In the genomic region with DNA sequence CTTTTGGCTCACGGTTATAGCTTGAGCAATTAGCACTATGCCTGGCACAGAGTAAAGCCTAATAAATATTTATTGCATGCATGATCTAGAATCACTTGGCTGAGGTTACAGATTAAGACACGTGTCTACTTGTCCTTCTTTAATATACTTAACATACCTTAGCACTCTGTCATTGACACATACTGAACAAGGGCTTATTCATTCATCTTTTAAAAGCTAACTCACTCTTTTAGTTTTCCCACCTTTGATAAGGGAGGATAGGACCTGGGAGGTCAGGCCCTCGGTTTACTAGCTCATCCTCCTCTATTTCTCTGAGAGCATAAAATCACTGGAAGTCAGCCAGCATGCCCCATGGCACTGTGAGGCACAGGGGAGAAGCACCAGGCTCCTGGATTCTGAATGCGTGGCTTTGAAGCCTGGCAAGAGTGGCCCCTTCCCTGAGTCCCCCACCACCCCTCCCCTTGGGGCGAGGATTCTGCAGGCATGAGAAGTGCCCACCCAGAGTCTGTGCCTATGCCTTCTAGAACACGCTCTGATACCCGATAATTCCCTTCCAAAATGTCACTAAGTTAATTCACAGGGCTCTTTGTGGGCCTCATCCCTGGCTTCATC, we compare ENCODE assay signal across 14 cellular contexts. TPM values are rescaled to one million over a fixed set of nuclear protein-coding genes. Genes with fewer than 3 reads are reported as not detected.
DNase-seq lines count a peak whose midpoint lies in the region; ATAC-seq, FAIRE-seq and TF ChIP-seq lines count a peak whose summit lies in the region.
"Had no signal": no experiment of that assay in that cellular context is flagged by ENCODE, and none has a peak within 500 bp of the region (broad histone marks: within the 10 kb centered on the region; RNA-seq: fewer than 3 reads in every experiment).

No MANE protein-coding gene starts in this region.

- H2BK120ac ChIP-seq in mesendoderm (ENCODE audit: low read depth, low read length), result peak overlapping the region; percentile 49

- no peak for TF ChIP-seq CTCF in HepG2 (CRISPR knock-in tag; IDR thresholded peaks at IDR 0.05)
- TF ChIP-seq CTCF in right lobe of liver (IDR thresholded peaks at IDR 0.05), result no peak
- no peak for TF ChIP-seq CTCF in vagina (IDR thresholded peaks at IDR 0.05)
- no peak for TF ChIP-seq CTCF in prostate gland (IDR thresholded peaks at IDR 0.05)

- H4K5ac ChIP-seq in mesendoderm (ENCODE audit: low read length), result no peak overlapping the region

- DNase-seq in HepG2 (ENCODE audit: low spot score) (no peak), right lobe of liver (no peak), mesendoderm (no peak), vagina (ENCODE audit: extremely low spot score in 2 of 2) (no peak), prostate gland (ENCODE audit: low spot score) (no peak)
- DNase-seq: stimulated activated CD4-positive, alpha-beta T cell treated with anti-CD3 and anti-CD28 coated beads, Interleukin-15, amount 100 ng/mL, for 24 hours had no signal

- TF ChIP-seq RAD21 in HepG2 (CRISPR knock-in tag; IDR thresholded peaks at IDR 0.05), result no peak

- H4K20me1 ChIP-seq in HepG2 (ENCODE audit: insufficient read depth, low read length), result no peaks in the 10 kb centered on the region

- H3K56ac ChIP-seq in mesendoderm (ENCODE audit: low read length), result peak overlapping the region; percentile 30

- in situ Hi-C loops in HepG2 (cut with HindIII; ENCODE audit: extremely low pct_ligation_motif_present, low pct_unique_long_range_greater_than_20kb), result no loop called here

- CTCF ChIA-PET in HepG2 (lab: Yijun Ruan, JAX; ENCODE audit: low intra/inter-chr PET ratio, low total read pairs), result no interaction called here

- H3K79me2 ChIP-seq in HepG2 (ENCODE audit: insufficient read depth, low read length) (no peaks in the 10 kb centered on the region), mesendoderm (ENCODE audit: control insufficient read depth, insufficient read depth, low read length) (no peaks in the 10 kb centered on the region)

- H3K23ac ChIP-seq in mesendoderm (ENCODE audit: low read length), result no peak overlapping the region

- no TSS peak for BruUV-seq in HepG2 (replicated peaks; lab: Mats Ljungman, UMichigan)

- H3K9me3 ChIP-seq in HepG2 (ENCODE audit: low read length) (no peaks in the 10 kb centered on the region), right lobe of liver (no peaks in the 10 kb centered on the region), vagina (no peaks in the 10 kb centered on the region), prostate gland (no peaks in the 10 kb centered on the region)
- H3K9me3 ChIP-seq: A549 had no signal

- peak overlapping the region; percentile 80 for H2AK5ac ChIP-seq in mesendoderm (ENCODE audit: low read length)

- no peak for TF ChIP-seq EP300 in HepG2 (IDR thresholded peaks at IDR 0.05; ENCODE audit: low read depth in 2 of 2, low read length in 2 of 2)
- TF ChIP-seq EP300 in HepG2 (CRISPR knock-in tag; IDR thresholded peaks at IDR 0.05; ENCODE audit: borderline replicate concordance), result no peak

- peak overlapping the region; percentile 42 for H3K18ac ChIP-seq in mesendoderm (ENCODE audit: low read length)

- H3K4me3 ChIP-seq in HepG2 (replicated peaks in 1 of 3; ENCODE audit: insufficient read depth in 1 of 3, low read depth in 2 of 3, low read length in 3 of 3), result no peak overlapping the region
- no peak overlapping the region for H3K4me3 ChIP-seq in right lobe of liver
- H3K4me3 ChIP-seq in mesendoderm (ENCODE audit: low read length), result no peak overlapping the region
- no peak overlapping the region for H3K4me3 ChIP-seq in vagina
- H3K4me3 ChIP-seq in prostate gland, result no peak overlapping the region
- H3K4me3 ChIP-seq: A549 had no signal

- no peak overlapping the region for H2BK5ac ChIP-seq in mesendoderm (ENCODE audit: low read length)

- H4K8ac ChIP-seq in mesendoderm (ENCODE audit: low read depth, low read length), result no peak overlapping the region

- FAIRE-seq in HepG2 (lab: Jason Lieb, UNC), result no peak
- FAIRE-seq: colon, D721Med, islet of Langerhans, urothelium cell line had no signal

- intact Hi-C loops in HepG2 (cut with micrococcal nuclease; ENCODE audit: unreplicated experiment), result no loop called here
- intact Hi-C loops in right lobe of liver (cut with DNase I), result no loop called here
- intact Hi-C loops in vagina (cut with DNase I), result no loop called here
- intact Hi-C loops in prostate gland (cut with DNase I), result no loop called here

- WGBS in HepG2 (ENCODE audit: low lambda C conversion rate), result 22% methylated on average over 6 of the region's 7 CpGs
- WGBS in right lobe of liver (ENCODE audit: insufficient coverage, low coverage, low lambda C conversion rate, missing lambda C conversion rate), result 77% methylated on average over 5 of the region's 7 CpGs
- WGBS in mesendoderm (ENCODE audit: extremely low coverage, insufficient coverage, low lambda C conversion rate), result no CpG with 5 or more reads among the region's 7 CpGs
- 42% methylated on average over 6 of the region's 7 CpGs for WGBS in prostate gland

- POLR2A ChIA-PET in HepG2 (lab: Yijun Ruan, JAX), result interaction anchor here (1.2 to 3.8 kb wide), 4 partner anchors 9 to 32 kb away, joined by 3 to 56 read pairs (median 25); a partner anchor contains a TSS

- H3K4me2 ChIP-seq in HepG2 (ENCODE audit: low read depth, low read length) (0 out of 2 replicates have a peak overlapping the region, but pooled peaks have one; percentile 93), mesendoderm (ENCODE audit: low read length) (no peak overlapping the region)
- H3K4me2 ChIP-seq: A549 had no signal

- no peak overlapping the region for H2AFZ ChIP-seq in HepG2 (ENCODE audit: low read length)

- no peak overlapping the region for H3K4ac ChIP-seq in mesendoderm (ENCODE audit: low read depth, low read length)

- no peak overlapping the region for H3K27ac ChIP-seq in HepG2 (ENCODE audit: extremely low read length, insufficient read depth, low read length)
- peak overlapping the region in 1 of 3 donors; percentile 54 for H3K27ac ChIP-seq in right lobe of liver
- no peak overlapping the region for H3K27ac ChIP-seq in mesendoderm (ENCODE audit: low read depth, low read length)
- H3K27ac ChIP-seq in vagina, result peak overlapping the region; percentile 92
- H3K27ac ChIP-seq in prostate gland, result no peak overlapping the region
- H3K27ac ChIP-seq: A549, VCaP had no signal

- no peak for ATAC-seq in HepG2
- no peak for ATAC-seq in right lobe of liver
- ATAC-seq in HG02678 (IDR thresholded peaks at IDR 0.05; ENCODE audit: unreplicated experiment), result no peak

- H3K36me3 ChIP-seq in HepG2 (replicated peaks in 1 of 2; ENCODE audit: control insufficient read depth in 1 of 2, insufficient read depth in 2 of 2, low read length in 2 of 2) (no peaks in the 10 kb centered on the region), right lobe of liver (no peaks in the 10 kb centered on the region), mesendoderm (ENCODE audit: control insufficient read depth, insufficient read depth, low read length) (no peaks in the 10 kb centered on the region), vagina (no peaks in the 10 kb centered on the region), prostate gland (no peaks in the 10 kb centered on the region)

- no peak overlapping the region for H3K9ac ChIP-seq in HepG2 (ENCODE audit: insufficient read depth, low read depth, low read length)
- no peak overlapping the region for H3K9ac ChIP-seq in mesendoderm (ENCODE audit: low read length)

- no peaks in the 10 kb centered on the region; a peak in 1 of 5 replicates for H3K27me3 ChIP-seq in HepG2 (ENCODE audit: control insufficient read depth in 1 of 2, insufficient read depth in 2 of 2, low read length in 2 of 2)
- no peaks in the 10 kb centered on the region for H3K27me3 ChIP-seq in right lobe of liver
- H3K27me3 ChIP-seq in mesendoderm (ENCODE audit: insufficient read depth, low read length, poor library complexity), result no peaks in the 10 kb centered on the region
- no peaks in the 10 kb centered on the region for H3K27me3 ChIP-seq in vagina
- H3K27me3 ChIP-seq in prostate gland (replicated peaks; ENCODE audit: insufficient read depth), result no peaks in the 10 kb centered on the region

- H2BK15ac ChIP-seq in mesendoderm (replicated peaks; ENCODE audit: low read depth), result no peak overlapping the region

- H3K4me1 ChIP-seq in HepG2 (ENCODE audit: insufficient read depth, low read length), result peaks cover 45% of the 10 kb centered on the region
- no peaks in the 10 kb centered on the region for H3K4me1 ChIP-seq in right lobe of liver
- H3K4me1 ChIP-seq in mesendoderm (ENCODE audit: control insufficient read depth, low read depth, low read length), result peaks cover 2% of the 10 kb centered on the region
- peaks cover 25% of the 10 kb centered on the region for H3K4me1 ChIP-seq in vagina
- no peaks in the 10 kb centered on the region for H3K4me1 ChIP-seq in prostate gland (replicated peaks)
- H3K4me1 ChIP-seq: A549 had no signal

- TF ChIP-seq POLR2A in HepG2 (IDR thresholded peaks at IDR 0.05; ENCODE audit: insufficient read depth in 1 of 2, low read depth in 2 of 2, low read length in 2 of 2) (no peak), right lobe of liver (IDR thresholded peaks at IDR 0.05) (no peak), vagina (IDR thresholded peaks at IDR 0.05) (no peak), prostate gland (IDR thresholded peaks at IDR 0.05) (no peak)

- H3K79me1 ChIP-seq in mesendoderm (ENCODE audit: low read length), result no peaks in the 10 kb centered on the region

RNA-seq across cellular contexts. Expression of a gene that starts 11.2 kb away (rescaled TPM):
- total RNA-seq in HepG2 (2016; rRNA removed; fragmentation: Illumina TruSeq; extraction: Trizol) (56.2 and 63.0 TPM in 2 replicates), right lobe of liver (1 to 10 TPM; 4.2 to 7.5 (median 5.9) TPM), vagina (13.8 TPM), prostate gland (10 to 100 TPM; 16.3 to 27.0 TPM)
- total RNA-seq in HepG2 (2016; cell fraction: cytosol; rRNA removed; fragmentation: Illumina TruSeq; extraction: Trizol; ENCODE audit: low read depth), result 12.1 and 12.3 TPM in 2 replicates
- 49.2 and 64.0 TPM in 2 replicates for total RNA-seq in HepG2 (2016; cell fraction: insoluble cytoplasmic fraction; rRNA removed; fragmentation: Illumina TruSeq; extraction: Trizol)
- 45.3 and 47.4 TPM in 2 replicates for total RNA-seq in HepG2 (2016; cell fraction: membrane; rRNA removed; fragmentation: Illumina TruSeq; extraction: Trizol)
- 28.6 and 30.4 TPM in 2 replicates for total RNA-seq in HepG2 (2016; cell fraction: nucleus; rRNA removed; fragmentation: Illumina TruSeq; extraction: Trizol)
- 43.8 and 46.6 TPM in 2 replicates for polyA plus RNA-seq in HepG2 (2011; rRNA removed)
- 44.4 and 45.0 TPM in 2 replicates for polyA plus RNA-seq in HepG2 (2011; cell fraction: cytosol; rRNA removed)
- 21.2 and 22.1 TPM in 2 replicates for polyA plus RNA-seq in HepG2 (2011; cell fraction: nucleus; rRNA removed)
- 37.3 and 43.5 TPM in 2 replicates for polyA plus RNA-seq in HepG2 (2012)
- 8.1 and 9.0 TPM in 2 replicates for polyA plus RNA-seq in HepG2 (2016; cell fraction: cytosol; fragmentation: Illumina TruSeq; extraction: Trizol; ENCODE audit: low read depth)
- 75.7 and 81.5 TPM in 2 replicates for polyA plus RNA-seq in HepG2 (2016; cell fraction: insoluble cytoplasmic fraction; fragmentation: Illumina TruSeq; extraction: Trizol; ENCODE audit: low read depth)
- polyA plus RNA-seq in HepG2 (2016; cell fraction: membrane; fragmentation: Illumina TruSeq; extraction: Trizol; ENCODE audit: low read depth), result 37.6 and 38.3 TPM in 2 replicates
- polyA plus RNA-seq in HepG2 (2016; cell fraction: nucleus; fragmentation: Illumina TruSeq; extraction: Trizol; ENCODE audit: insufficient read depth, low read depth), result 57.9 and 60.5 TPM in 2 replicates
- polyA minus RNA-seq in HepG2 (2011; rRNA and poly(A)+ RNA removed; ENCODE audit: low replicate concordance), result 9.3 and 53.1 TPM in 2 replicates
- 31.3 and 34.6 TPM in 2 replicates for polyA minus RNA-seq in HepG2 (2011; cell fraction: cytosol; rRNA and poly(A)+ RNA removed)
- polyA minus RNA-seq in HepG2 (2011; cell fraction: nucleus; rRNA and poly(A)+ RNA removed), result 16.1 and 17.3 TPM in 2 replicates
- polyA plus RNA-seq in mesendoderm (2013, experiment 1 of 2), result 26.5 TPM
- polyA plus RNA-seq in mesendoderm (2013, experiment 2 of 2), result 26.9 TPM

RNA-seq across cellular contexts. Expression of a gene that starts 16.8 kb away (rescaled TPM):
- 12.1 and 18.7 TPM in 2 replicates for total RNA-seq in HepG2 (2016; rRNA removed; fragmentation: Illumina TruSeq; extraction: Trizol)
- total RNA-seq in HepG2 (2016; cell fraction: cytosol; rRNA removed; fragmentation: Illumina TruSeq; extraction: Trizol; ENCODE audit: low read depth), result 5.2 and 6.4 TPM in 2 replicates
- total RNA-seq in HepG2 (2016; cell fraction: insoluble cytoplasmic fraction; rRNA removed; fragmentation: Illumina TruSeq; extraction: Trizol), result 10.8 and 18.0 TPM in 2 replicates
- total RNA-seq in HepG2 (2016; cell fraction: membrane; rRNA removed; fragmentation: Illumina TruSeq; extraction: Trizol), result 19.3 and 22.7 TPM in 2 replicates
- total RNA-seq in HepG2 (2016; cell fraction: nucleus; rRNA removed; fragmentation: Illumina TruSeq; extraction: Trizol), result 14.7 and 17.3 TPM in 2 replicates
- 10.0 and 11.5 TPM in 2 replicates for polyA plus RNA-seq in HepG2 (2011; rRNA removed)
- 5.9 and 7.7 TPM in 2 replicates for polyA plus RNA-seq in HepG2 (2011; cell fraction: cytosol; rRNA removed)
- 33.8 and 40.6 TPM in 2 replicates for polyA plus RNA-seq in HepG2 (2011; cell fraction: nucleus; rRNA removed)
- 33.1 and 35.1 TPM in 2 replicates for polyA plus RNA-seq in HepG2 (2012)
- polyA plus RNA-seq in HepG2 (2016; cell fraction: cytosol; fragmentation: Illumina TruSeq; extraction: Trizol; ENCODE audit: low read depth), result 9.1 and 11.5 TPM in 2 replicates
- 37.4 and 47.0 TPM in 2 replicates for polyA plus RNA-seq in HepG2 (2016; cell fraction: insoluble cytoplasmic fraction; fragmentation: Illumina TruSeq; extraction: Trizol; ENCODE audit: low read depth)
- polyA plus RNA-seq in HepG2 (2016; cell fraction: membrane; fragmentation: Illumina TruSeq; extraction: Trizol; ENCODE audit: low read depth), result 35.3 and 38.7 TPM in 2 replicates
- 63.1 and 67.8 TPM in 2 replicates for polyA plus RNA-seq in HepG2 (2016; cell fraction: nucleus; fragmentation: Illumina TruSeq; extraction: Trizol; ENCODE audit: insufficient read depth, low read depth)
- 2.4 and 12.0 TPM in 2 replicates for polyA minus RNA-seq in HepG2 (2011; rRNA and poly(A)+ RNA removed; ENCODE audit: low replicate concordance)
- polyA minus RNA-seq in HepG2 (2011; cell fraction: cytosol; rRNA and poly(A)+ RNA removed), result 11.2 and 12.0 TPM in 2 replicates
- 9.6 and 12.7 TPM in 2 replicates for polyA minus RNA-seq in HepG2 (2011; cell fraction: nucleus; rRNA and poly(A)+ RNA removed)
- total RNA-seq in right lobe of liver, result 1 to 10 TPM; 3.6 to 6.4 (median 4.6) TPM
- 15.5 TPM for polyA plus RNA-seq in mesendoderm (2013, experiment 1 of 2)
- polyA plus RNA-seq in mesendoderm (2013, experiment 2 of 2), result 15.5 TPM
- total RNA-seq in vagina, result 4.4 TPM
- total RNA-seq in prostate gland, result 10 to 100 TPM; 10.7 to 21.0 TPM

RNA-seq across cellular contexts. Expression of a gene that starts 18.0 kb away (rescaled TPM):
- total RNA-seq in HepG2 (2016; rRNA removed; fragmentation: Illumina TruSeq; extraction: Trizol) (3.8 and 4.7 TPM in 2 replicates), right lobe of liver (1 to 10 TPM in 4 of 6 experiments, under 1 TPM in 2; 0.62 to 2.5 (median 1.8) TPM), vagina (2.7 TPM), prostate gland (10 to 100 TPM in 1 of 2 donors, 1 to 10 TPM in 1; 4.7 to 16.1 TPM)
- total RNA-seq in HepG2 (2016; cell fraction: cytosol; rRNA removed; fragmentation: Illumina TruSeq; extraction: Trizol; ENCODE audit: low read depth), result 0.51 and 1.3 TPM in 2 replicates
- 3.1 and 5.0 TPM in 2 replicates for total RNA-seq in HepG2 (2016; cell fraction: insoluble cytoplasmic fraction; rRNA removed; fragmentation: Illumina TruSeq; extraction: Trizol)
- 2.0 and 2.7 TPM in 2 replicates for total RNA-seq in HepG2 (2016; cell fraction: membrane; rRNA removed; fragmentation: Illumina TruSeq; extraction: Trizol)
- total RNA-seq in HepG2 (2016; cell fraction: nucleus; rRNA removed; fragmentation: Illumina TruSeq; extraction: Trizol), result 9.9 and 10.7 TPM in 2 replicates
- polyA plus RNA-seq in HepG2 (2011; rRNA removed), result 18.2 and 20.6 TPM in 2 replicates
- polyA plus RNA-seq in HepG2 (2011; cell fraction: cytosol; rRNA removed), result 10.7 and 11.6 TPM in 2 replicates
- 25.9 and 27.9 TPM in 2 replicates for polyA plus RNA-seq in HepG2 (2011; cell fraction: nucleus; rRNA removed)
- polyA plus RNA-seq in HepG2 (2012), result 17.5 and 20.7 TPM in 2 replicates
- polyA plus RNA-seq in HepG2 (2016; cell fraction: cytosol; fragmentation: Illumina TruSeq; extraction: Trizol; ENCODE audit: low read depth), result 4.3 and 5.1 TPM in 2 replicates
- 13.8 and 15.5 TPM in 2 replicates for polyA plus RNA-seq in HepG2 (2016; cell fraction: insoluble cytoplasmic fraction; fragmentation: Illumina TruSeq; extraction: Trizol; ENCODE audit: low read depth)
- polyA plus RNA-seq in HepG2 (2016; cell fraction: membrane; fragmentation: Illumina TruSeq; extraction: Trizol; ENCODE audit: low read depth), result 7.8 and 8.1 TPM in 2 replicates
- 37.7 and 37.8 TPM in 2 replicates for polyA plus RNA-seq in HepG2 (2016; cell fraction: nucleus; fragmentation: Illumina TruSeq; extraction: Trizol; ENCODE audit: insufficient read depth, low read depth)
- polyA minus RNA-seq in HepG2 (2011; rRNA and poly(A)+ RNA removed; ENCODE audit: low replicate concordance), result 1.7 and 6.2 TPM in 2 replicates
- polyA minus RNA-seq in HepG2 (2011; cell fraction: cytosol; rRNA and poly(A)+ RNA removed), result 2.8 and 3.7 TPM in 2 replicates
- polyA minus RNA-seq in HepG2 (2011; cell fraction: nucleus; rRNA and poly(A)+ RNA removed), result 16.1 and 18.5 TPM in 2 replicates
- 8.2 TPM for polyA plus RNA-seq in mesendoderm (2013, experiment 1 of 2)
- polyA plus RNA-seq in mesendoderm (2013, experiment 2 of 2), result 8.2 TPM

RNA-seq across cellular contexts. Expression of a gene that starts 38.4 kb away (rescaled TPM):
- total RNA-seq in HepG2 (2016; rRNA removed; fragmentation: Illumina TruSeq; extraction: Trizol), result 28.4 and 32.3 TPM in 2 replicates
- 13.5 and 19.5 TPM in 2 replicates for total RNA-seq in HepG2 (2016; cell fraction: cytosol; rRNA removed; fragmentation: Illumina TruSeq; extraction: Trizol; ENCODE audit: low read depth)
- 26.0 and 33.1 TPM in 2 replicates for total RNA-seq in HepG2 (2016; cell fraction: insoluble cytoplasmic fraction; rRNA removed; fragmentation: Illumina TruSeq; extraction: Trizol)
- total RNA-seq in HepG2 (2016; cell fraction: membrane; rRNA removed; fragmentation: Illumina TruSeq; extraction: Trizol), result 30.9 and 37.0 TPM in 2 replicates
- total RNA-seq in HepG2 (2016; cell fraction: nucleus; rRNA removed; fragmentation: Illumina TruSeq; extraction: Trizol), result 18.0 and 19.9 TPM in 2 replicates
- 49.4 and 63.3 TPM in 2 replicates for polyA plus RNA-seq in HepG2 (2011; rRNA removed)
- 69.4 and 90.4 TPM in 2 replicates for polyA plus RNA-seq in HepG2 (2011; cell fraction: cytosol; rRNA removed)
- polyA plus RNA-seq in HepG2 (2011; cell fraction: nucleus; rRNA removed), result 68.6 and 73.2 TPM in 2 replicates
- polyA plus RNA-seq in HepG2 (2012), result 32.8 and 45.8 TPM in 2 replicates
- polyA plus RNA-seq in HepG2 (2016; cell fraction: cytosol; fragmentation: Illumina TruSeq; extraction: Trizol; ENCODE audit: low read depth), result 30.7 and 34.2 TPM in 2 replicates
- polyA plus RNA-seq in HepG2 (2016; cell fraction: insoluble cytoplasmic fraction; fragmentation: Illumina TruSeq; extraction: Trizol; ENCODE audit: low read depth), result 54.0 and 55.2 TPM in 2 replicates
- polyA plus RNA-seq in HepG2 (2016; cell fraction: membrane; fragmentation: Illumina TruSeq; extraction: Trizol; ENCODE audit: low read depth), result 61.7 and 66.8 TPM in 2 replicates
- 79.0 and 79.1 TPM in 2 replicates for polyA plus RNA-seq in HepG2 (2016; cell fraction: nucleus; fragmentation: Illumina TruSeq; extraction: Trizol; ENCODE audit: insufficient read depth, low read depth)
- polyA minus RNA-seq in HepG2 (2011; rRNA and poly(A)+ RNA removed; ENCODE audit: low replicate concordance), result 1.6 and 52.5 TPM in 2 replicates
- 32.5 and 33.1 TPM in 2 replicates for polyA minus RNA-seq in HepG2 (2011; cell fraction: cytosol; rRNA and poly(A)+ RNA removed)
- polyA minus RNA-seq in HepG2 (2011; cell fraction: nucleus; rRNA and poly(A)+ RNA removed), result 10.7 and 15.0 TPM in 2 replicates
- 1 to 10 TPM; 1.3 to 4.1 (median 1.9) TPM for total RNA-seq in right lobe of liver
- 10.5 TPM for polyA plus RNA-seq in mesendoderm (2013, experiment 1 of 2)
- 10.6 TPM for polyA plus RNA-seq in mesendoderm (2013, experiment 2 of 2)
- 21.6 TPM for total RNA-seq in vagina
- 10 to 100 TPM; 26.3 to 48.3 TPM for total RNA-seq in prostate gland

RNA-seq across cellular contexts. Expression of a gene that starts 51.0 kb away (rescaled TPM):
- not detected in 2 replicates for total RNA-seq in HepG2 (2016; rRNA removed; fragmentation: Illumina TruSeq; extraction: Trizol)
- not detected in 2 replicates for total RNA-seq in HepG2 (2016; cell fraction: cytosol; rRNA removed; fragmentation: Illumina TruSeq; extraction: Trizol; ENCODE audit: low read depth)
- not detected in 2 replicates for total RNA-seq in HepG2 (2016; cell fraction: insoluble cytoplasmic fraction; rRNA removed; fragmentation: Illumina TruSeq; extraction: Trizol)
- not detected in 2 replicates for total RNA-seq in HepG2 (2016; cell fraction: membrane; rRNA removed; fragmentation: Illumina TruSeq; extraction: Trizol)
- total RNA-seq in HepG2 (2016; cell fraction: nucleus; rRNA removed; fragmentation: Illumina TruSeq; extraction: Trizol), result not detected in 2 replicates
- not detected in 2 replicates for polyA plus RNA-seq in HepG2 (2011; rRNA removed)
- polyA plus RNA-seq in HepG2 (2011; cell fraction: cytosol; rRNA removed), result not detected in 2 replicates
- polyA plus RNA-seq in HepG2 (2011; cell fraction: nucleus; rRNA removed), result not detected in 2 replicates
- not detected in 2 replicates for polyA plus RNA-seq in HepG2 (2012)
- polyA plus RNA-seq in HepG2 (2016; cell fraction: cytosol; fragmentation: Illumina TruSeq; extraction: Trizol; ENCODE audit: low read depth), result not detected in 2 replicates
- polyA plus RNA-seq in HepG2 (2016; cell fraction: insoluble cytoplasmic fraction; fragmentation: Illumina TruSeq; extraction: Trizol; ENCODE audit: low read depth), result not detected in 2 replicates
- polyA plus RNA-seq in HepG2 (2016; cell fraction: membrane; fragmentation: Illumina TruSeq; extraction: Trizol; ENCODE audit: low read depth), result not detected in 2 replicates
- polyA plus RNA-seq in HepG2 (2016; cell fraction: nucleus; fragmentation: Illumina TruSeq; extraction: Trizol; ENCODE audit: insufficient read depth, low read depth), result not detected in 2 replicates
- polyA minus RNA-seq in HepG2 (2011; rRNA and poly(A)+ RNA removed; ENCODE audit: low replicate concordance), result not detected in 2 replicates
- not detected in 2 replicates for polyA minus RNA-seq in HepG2 (2011; cell fraction: cytosol; rRNA and poly(A)+ RNA removed)
- not detected in 2 replicates for polyA minus RNA-seq in HepG2 (2011; cell fraction: nucleus; rRNA and poly(A)+ RNA removed)
- total RNA-seq in right lobe of liver, result under 1 TPM in 3 of 6 experiments, not detected in 3; 0.30 to 0.35 (median 0.31) TPM
- polyA plus RNA-seq in mesendoderm (2013, experiment 1 of 2), result not detected
- not detected for polyA plus RNA-seq in mesendoderm (2013, experiment 2 of 2)
- not detected for total RNA-seq in vagina
- 1 to 10 TPM; 2.2 to 3.3 TPM for total RNA-seq in prostate gland
- total RNA-seq: fibroblast of villous mesenchyme had no signal
- polyA plus RNA-seq: A549 had no signal
